Comparison of ENCODE assay signal across 12 cellular contexts in genomic region chr1:165443539-165444289, GRCh38. TPM values are rescaled to one million over a fixed set of nuclear protein-coding genes. Genes with fewer than 3 reads are reported as not detected.
DNase-seq lines count a peak whose midpoint lies in the region; ATAC-seq, FAIRE-seq and TF ChIP-seq lines count a peak whose summit lies in the region.
"Had no signal": no experiment of that assay in that cellular context is flagged by ENCODE, and none has a peak within 500 bp of the region (broad histone marks: within the 10 kb centered on the region; RNA-seq: fewer than 3 reads in every experiment).

No MANE protein-coding gene starts in this region.

- peaks cover 35 to 74% (median 62%) of the 10 kb centered on the region in 4 experiments for H3K27me3 ChIP-seq in H1 (replicated peaks in 1 of 4; ENCODE audit: control insufficient read depth in 3 of 4, extremely low read depth in 1 of 4, insufficient read depth in 3 of 4, low read length in 3 of 4)
- H3K27me3 ChIP-seq in lung (ENCODE audit: control insufficient read depth, insufficient read depth): no peaks in the 10 kb centered on the region
- peaks cover 66 to 71% of the 10 kb centered on the region in 2 experiments for H3K27me3 ChIP-seq in mesenchymal stem cell (ENCODE audit: control insufficient read depth in 1 of 2, insufficient read depth in 1 of 2, low read length in 2 of 2)

- H3K36me3 Mint-ChIP-seq in activated CD4-positive, alpha-beta T cell treated with anti-CD3 and anti-CD28 coated beads for 36 hours (ENCODE audit: low read depth): no peaks in the 10 kb centered on the region
- H3K36me3 Mint-ChIP-seq: brain had no signal

- H2BK5ac ChIP-seq in H1 (ENCODE audit: low read depth, low read length) (no peak overlapping the region), mesenchymal stem cell (ENCODE audit: low read depth, low read length, poor library complexity, severe bottlenecking) (no peak overlapping the region)

- H2BK12ac ChIP-seq in H1 (ENCODE audit: low read depth, low read length): no peak overlapping the region; the same call in 1 of the 2 replicates
- no peak overlapping the region for H2BK12ac ChIP-seq in mesenchymal stem cell (ENCODE audit: low read length in 2 of 2)

- CTCF ChIA-PET in activated CD4-positive, alpha-beta T cell treated with anti-CD3 and anti-CD28 coated beads for 36 hours (lab: Charles Lee): interaction anchor here (0.8 kb wide), 1 partner anchor 51 kb away, joined by 3 read pairs; no protein-coding TSS in a partner anchor
- CTCF ChIA-PET in H1 (lab: Charles Lee; ENCODE audit: partially characterized antibody): interaction anchor here (1.0 to 1.4 kb wide), 3 partner anchors 10 to 19 kb away, joined by 3 read pairs; no protein-coding TSS in a partner anchor

- H3K9me3 Mint-ChIP-seq in activated CD4-positive, alpha-beta T cell treated with anti-CD3 and anti-CD28 coated beads for 36 hours (ENCODE audit: low read depth): no peaks in the 10 kb centered on the region
- H3K9me3 Mint-ChIP-seq: brain had no signal

- H4K91ac ChIP-seq in H1 (replicated peaks; ENCODE audit: insufficient read length, low read length): no peak overlapping the region
- no peak overlapping the region for H4K91ac ChIP-seq in mesenchymal stem cell (ENCODE audit: low read length)

- FAIRE-seq in H1 (lab: Jason Lieb, UNC): no peak

- peak overlapping the region in 2 of 4 experiments; percentile 11 to 52; a peak in 4 of 8 replicates for H3K4me3 ChIP-seq in H1 (ENCODE audit: extremely low read depth in 1 of 4, insufficient read depth in 2 of 4, low read depth in 3 of 4, low read length in 4 of 4)
- no peak overlapping the region for H3K4me3 ChIP-seq in lung
- peak overlapping the region in 1 of 2 experiments; percentile 74 for H3K4me3 ChIP-seq in mesenchymal stem cell (ENCODE audit: insufficient read depth in 1 of 2, low read depth in 1 of 2, low read length in 2 of 2)

- no peak overlapping the region for H3K56ac ChIP-seq in H1 (replicated peaks; ENCODE audit: insufficient read length, low read depth, low read length)

- TF ChIP-seq RAD21 in H1 (IDR thresholded peaks at IDR 0.05 in 1 of 2, conservative IDR thresholded peaks at IDR 0.05 in 1 of 2; ENCODE audit: low read depth in 2 of 2, low read length in 2 of 2): no peak

- H2BK15ac ChIP-seq in H1 (ENCODE audit: low read length): no peak overlapping the region
- no peak overlapping the region for H2BK15ac ChIP-seq in mesenchymal stem cell (ENCODE audit: low read depth, poor library complexity, severe bottlenecking)

- no peak for TF ChIP-seq EP300 in H1 (IDR thresholded peaks at IDR 0.05; ENCODE audit: borderline replicate concordance in 1 of 2, low read depth in 2 of 2, low read length in 2 of 2)

- H4K5ac ChIP-seq in H1 (ENCODE audit: insufficient read length, low read depth, low read length): no peak overlapping the region

- peaks cover 10 to 19% (median 16%) of the 10 kb centered on the region in 4 experiments for H3K4me1 ChIP-seq in H1 (replicated peaks in 1 of 4; ENCODE audit: control insufficient read depth in 3 of 4, insufficient read depth in 4 of 4, low read length in 3 of 4)
- peaks cover 0 to 10% of the 10 kb centered on the region in 2 donors for H3K4me1 ChIP-seq in lung (ENCODE audit: control insufficient read depth in 2 of 2, insufficient read depth in 2 of 2, low read length in 2 of 2)
- peaks cover 2% of the 10 kb centered on the region for H3K4me1 ChIP-seq in mesenchymal stem cell (ENCODE audit: control insufficient read depth, insufficient read depth, low read depth, low read length)

- no peaks in the 10 kb centered on the region for H3K36me3 ChIP-seq in H1 (ENCODE audit: control insufficient read depth in 2 of 4, insufficient read depth in 4 of 4, low read length in 3 of 4)
- no peaks in the 10 kb centered on the region for H3K36me3 ChIP-seq in lung (ENCODE audit: control insufficient read depth in 2 of 2, insufficient read depth in 2 of 2, low read length in 2 of 2)
- no peaks in the 10 kb centered on the region for H3K36me3 ChIP-seq in mesenchymal stem cell (ENCODE audit: control insufficient read depth in 1 of 2, insufficient read depth in 2 of 2, low read depth in 1 of 2, low read length in 2 of 2)

- no peak overlapping the region for H3K27ac ChIP-seq in H1 (ENCODE audit: low read depth, low read length)
- peak overlapping the region in 1 of 2 donors; percentile 70 for H3K27ac ChIP-seq in lung (ENCODE audit: low read depth in 1 of 2, low read length in 1 of 2)
- no peak overlapping the region for H3K27ac ChIP-seq in mesenchymal stem cell (ENCODE audit: low read length, poor library complexity, severe bottlenecking)

- POLR2A ChIA-PET in activated CD4-positive, alpha-beta T cell treated with anti-CD3 and anti-CD28 coated beads for 36 hours (lab: Charles Lee): no interaction called here
- POLR2A ChIA-PET in H1 (lab: Charles Lee; ENCODE audit: partially characterized antibody): interaction anchor here (0.5 kb wide), 1 partner anchor 180 kb away, joined by 4 read pairs; no protein-coding TSS in a partner anchor

- H3K4ac ChIP-seq in H1 (replicated peaks; ENCODE audit: insufficient read length, low read depth, low read length) (no peak overlapping the region), mesenchymal stem cell (ENCODE audit: low read depth in 1 of 2, low read length in 2 of 2) (no peak overlapping the region)

- no peaks in the 10 kb centered on the region for H3K9me3 ChIP-seq in H1 (ENCODE audit: insufficient read depth in 2 of 2, low read depth in 1 of 2, low read length in 1 of 2)
- H3K9me3 ChIP-seq in lung (ENCODE audit: control insufficient read depth in 2 of 2, insufficient read depth in 1 of 2, low read length in 1 of 2): no peaks in the 10 kb centered on the region
- no peaks in the 10 kb centered on the region for H3K9me3 ChIP-seq in mesenchymal stem cell (ENCODE audit: control insufficient read depth, low read length)
- H3K9me3 ChIP-seq: SK-N-SH had no signal

- no peak overlapping the region for H3K4me3 Mint-ChIP-seq in activated CD4-positive, alpha-beta T cell treated with anti-CD3 and anti-CD28 coated beads for 36 hours
- H3K4me3 Mint-ChIP-seq: brain had no signal

- H3K4me1 Mint-ChIP-seq in activated CD4-positive, alpha-beta T cell treated with anti-CD3 and anti-CD28 coated beads for 36 hours: no peaks in the 10 kb centered on the region

- peaks cover 27% of the 10 kb centered on the region for H3K27me3 Mint-ChIP-seq in activated CD4-positive, alpha-beta T cell treated with anti-CD3 and anti-CD28 coated beads for 36 hours

- H2AK5ac ChIP-seq in H1 (ENCODE audit: low read depth, low read length) (no peak overlapping the region), mesenchymal stem cell (ENCODE audit: low read length, severe bottlenecking) (no peak overlapping the region)

- H3K23ac ChIP-seq in H1 (ENCODE audit: insufficient read length) (no peak overlapping the region), mesenchymal stem cell (ENCODE audit: low read length in 2 of 2) (peak overlapping the region in 1 of 2 experiments; percentile 72)

- TF ChIP-seq CTCF in H1 (IDR thresholded peaks at IDR 0.05; ENCODE audit: control extremely low read depth in 1 of 3, insufficient read depth in 1 of 3, low read depth in 1 of 3, low read length in 3 of 3) (no peak), lung (IDR thresholded peaks at IDR 0.05; ENCODE audit: control extremely low read depth, extremely low read depth) (no peak)

- H3K4me2 ChIP-seq in H1 (ENCODE audit: insufficient read depth in 1 of 2, low read depth in 2 of 2, low read length in 2 of 2) (peak overlapping the region; percentile 62 to 70), mesenchymal stem cell (ENCODE audit: low read length, poor library complexity, severe bottlenecking) (no peak overlapping the region)

- H2BK20ac ChIP-seq in H1 (ENCODE audit: low read length): no peak overlapping the region

- 23% methylated on average over 8 of the region's 8 CpGs; no CpG with 5 or more reads in 1 of the 2 experiments for WGBS in H1 (ENCODE audit: extremely low coverage in 1 of 2, insufficient coverage in 1 of 2, insufficient read length in 1 of 2, insufficient replicate concordance in 2 of 2, low coverage in 1 of 2, low lambda C conversion rate in 2 of 2, missing lambda C conversion rate in 1 of 2), 2 experiments
- 12% methylated on average over 8 of the region's 8 CpGs for WGBS in lung, 2 donors
- 24% methylated on average over 5 of the region's 8 CpGs for WGBS in mesenchymal stem cell

- no peak for TF ChIP-seq POLR2A in H1 (IDR thresholded peaks at IDR 0.05; ENCODE audit: control extremely low read depth in 1 of 2, low read depth in 2 of 2, low read length in 2 of 2)

- ATAC-seq in activated CD4-positive, alpha-beta T cell treated with anti-CD3 and anti-CD28 coated beads for 36 hours: peak; percentile 60
- ATAC-seq in lung (ENCODE audit: insufficient read depth, low FRiP score) (peak; percentile 23), HG03521 (IDR thresholded peaks at IDR 0.05; ENCODE audit: unreplicated experiment) (no peak), GM21786 (IDR thresholded peaks at IDR 0.05; ENCODE audit: unreplicated experiment) (no peak)

- no peaks in the 10 kb centered on the region; the same call in 1 of the 2 replicates for H3K23me2 ChIP-seq in H1 (ENCODE audit: low read depth, low read length)

- H3K27ac Mint-ChIP-seq in activated CD4-positive, alpha-beta T cell treated with anti-CD3 and anti-CD28 coated beads for 36 hours: no peak overlapping the region
- H3K27ac Mint-ChIP-seq: brain had no signal

- no peak overlapping the region for H3K14ac ChIP-seq in H1 (ENCODE audit: insufficient read length)
- no peak overlapping the region for H3K14ac ChIP-seq in mesenchymal stem cell (ENCODE audit: low read length in 2 of 2)

- H3K18ac ChIP-seq in H1 (ENCODE audit: extremely low read depth, low read length): no peak overlapping the region; the same call in 1 of the 2 replicates
- H3K18ac ChIP-seq in mesenchymal stem cell (ENCODE audit: low read depth in 1 of 2, low read length in 2 of 2): no peak overlapping the region

- intact Hi-C loops in activated CD4-positive, alpha-beta T cell treated with anti-CD3 and anti-CD28 coated beads for 36 hours (cut with DNase I, micrococcal nuclease): no loop called here

- H3K9ac ChIP-seq in H1 (replicated peaks in 1 of 4; ENCODE audit: extremely low read depth in 1 of 4, low read depth in 3 of 4, low read length in 3 of 4) (no peak overlapping the region), mesenchymal stem cell (ENCODE audit: low read length) (no peak overlapping the region)
- H3K9ac ChIP-seq: SK-N-SH had no signal

- H4K8ac ChIP-seq in H1 (ENCODE audit: extremely low read depth, insufficient read depth, low read length): no peak overlapping the region; the same call in 1 of the 2 replicates
- no peak overlapping the region for H4K8ac ChIP-seq in mesenchymal stem cell (ENCODE audit: low read length)

- no peaks in the 10 kb centered on the region for H3K79me2 ChIP-seq in H1 (ENCODE audit: control insufficient read depth in 1 of 2, insufficient read depth in 2 of 2, low read length in 2 of 2)

- DNase-seq in activated CD4-positive, alpha-beta T cell treated with anti-CD3 and anti-CD28 coated beads for 36 hours: peak; percentile 28
- no peak for DNase-seq in activated CD4-positive, alpha-beta T cell treated with anti-CD3 and anti-CD28 coated beads for 48 hours
- peak in 1 of 2 experiments; percentile 53 for DNase-seq in H1 (ENCODE audit: low read depth in 1 of 2, low spot score in 2 of 2)
- no peak for DNase-seq in lung (ENCODE audit: low spot score)
- DNase-seq in superior temporal gyrus (ENCODE audit: extremely low spot score): peak; percentile 39
- no peak for DNase-seq in mesenchymal stem cell
- DNase-seq: NCI-H446 treated with DMSO at 0.1 percent for 48 hours, SK-N-SH had no signal

- H2BK120ac ChIP-seq in H1 (replicated peaks; ENCODE audit: low read depth, low read length) (no peak overlapping the region), mesenchymal stem cell (ENCODE audit: low read depth, low read length) (no peak overlapping the region)

- H3K79me1 ChIP-seq in H1 (ENCODE audit: low read depth, low read length): no peaks in the 10 kb centered on the region
- H3K79me1 ChIP-seq in mesenchymal stem cell (replicated peaks; ENCODE audit: low read length, poor library complexity, severe bottlenecking): no peaks in the 10 kb centered on the region

- H2AFZ ChIP-seq in H1 (ENCODE audit: low read length): no peak overlapping the region
- H2AFZ ChIP-seq in mesenchymal stem cell (ENCODE audit: low read depth, low read length): no peak overlapping the region

- H4K20me1 ChIP-seq in H1 (replicated peaks in 1 of 2; ENCODE audit: control insufficient read depth in 1 of 2, insufficient read depth in 2 of 2, low read length in 2 of 2): peaks cover 2 to 6% of the 10 kb centered on the region in 2 experiments

RNA-seq across cellular contexts. Expression of gene RXRG, which starts 1.2 kb away (rescaled TPM):
- under 1 TPM in 1 of 2 experiments, not detected in 1; 0.16 TPM for total RNA-seq in activated CD4-positive, alpha-beta T cell treated with anti-CD3 and anti-CD28 coated beads for 36 hours
- total RNA-seq in H1 (2021; fragmentation: NEBNext Ultra II Directional; extraction: Animal tissue kit (Norgen Biotek cat#: 25700)): not detected in 2 replicates
- not detected in 2 replicates for polyA plus RNA-seq in H1 (2011; rRNA removed)
- not detected for polyA plus RNA-seq in H1 (2011; cell fraction: cytosol; rRNA removed)
- not detected for polyA plus RNA-seq in H1 (2011; cell fraction: nucleus; rRNA removed)
- not detected in 4 replicates for polyA plus RNA-seq in H1 (2012, experiment 1 of 2)
- not detected for polyA plus RNA-seq in H1 (2012, experiment 2 of 2)
- polyA plus RNA-seq in H1 (2013, experiment 1 of 2): not detected
- not detected for polyA plus RNA-seq in H1 (2013, experiment 2 of 2)
- polyA minus RNA-seq in H1 (2011; rRNA and poly(A)+ RNA removed): not detected in 2 replicates
- not detected for polyA minus RNA-seq in H1 (2011; cell fraction: cytosol; rRNA and poly(A)+ RNA removed)
- polyA minus RNA-seq in H1 (2011; cell fraction: nucleus; rRNA and poly(A)+ RNA removed): not detected
- 1 to 10 TPM; 1.6 to 3.0 TPM for total RNA-seq in lung
- 1 to 10 TPM in 1 of 2 donors, under 1 TPM in 1; 0.55 to 1.8 TPM for polyA plus RNA-seq in lung
- polyA plus RNA-seq in mesenchymal stem cell (2013, experiment 1 of 2): not detected
- not detected for polyA plus RNA-seq in mesenchymal stem cell (2013, experiment 2 of 2)
- total RNA-seq: A172 had no signal
- polyA plus RNA-seq: SK-N-SH had no signal

Comparison
In these comparisons a context has a peak if more than half of its experiments do, and no peak if none do; other contexts are left out.
1. DNase-seq: peak in activated CD4-positive, alpha-beta T cell treated with anti-CD3 and anti-CD28 coated beads for 36 hours (single experiment) and superior temporal gyrus (single experiment); none in activated CD4-positive, alpha-beta T cell treated with anti-CD3 and anti-CD28 coated beads for 48 hours (single experiment), lung (single experiment) and mesenchymal stem cell (single experiment).
2. ATAC-seq: peak in activated CD4-positive, alpha-beta T cell treated with anti-CD3 and anti-CD28 coated beads for 36 hours (single experiment) and lung (single experiment); none in HG03521 (single experiment) and GM21786 (single experiment).